11 cellular contexts compared by ENCODE assay signal in genomic region chr6:46876126-46876525, GRCh38. TPM values are rescaled to one million over a fixed set of nuclear protein-coding genes. Genes with fewer than 3 reads are reported as not detected.
DNase-seq lines count a peak whose midpoint lies in the region; ATAC-seq, FAIRE-seq and TF ChIP-seq lines count a peak whose summit lies in the region.
"Had no signal": no experiment of that assay in that cellular context is flagged by ENCODE, and none has a peak within 500 bp of the region (broad histone marks: within the 10 kb centered on the region; RNA-seq: fewer than 3 reads in every experiment).

No MANE protein-coding gene starts in this region.

- POLR2A ChIA-PET in T-cell (lab: Charles Lee) = interaction anchor here in 1 of 2 donors (0.6 kb wide), 1 partner anchor 13 kb away, joined by 3 read pairs; no protein-coding TSS in a partner anchor

- H3K9me3 Mint-ChIP-seq in H9 (no peaks in the 10 kb centered on the region), T-cell (no peaks in the 10 kb centered on the region)
- H3K9me3 Mint-ChIP-seq: activated T-cell treated with anti-CD3 and anti-CD28 coated beads, Interleukin-2, amount 50 U/mL, for 72 hours; nephron progenitor cell had no signal

- H3K56ac ChIP-seq in H9 (ENCODE audit: insufficient read length, low read depth, low read length) = no peak overlapping the region

- no peak overlapping the region for H3T11ph ChIP-seq in H9 (ENCODE audit: low read length)

- no peak overlapping the region for H2BK15ac ChIP-seq in H9 (ENCODE audit: low read depth, low read length)

- no peaks in the 10 kb centered on the region for H4K20me1 ChIP-seq in H9 (ENCODE audit: control insufficient read depth, insufficient read depth, insufficient read length)

- no peak overlapping the region for H3K4me3 Mint-ChIP-seq in H9
- no peak overlapping the region for H3K4me3 Mint-ChIP-seq in T-cell
- H3K4me3 Mint-ChIP-seq: activated T-cell treated with anti-CD3 and anti-CD28 coated beads, Interleukin-2, amount 50 U/mL, for 72 hours; nephron progenitor cell had no signal

- no peak overlapping the region for H2BK120ac ChIP-seq in H9 (ENCODE audit: low read depth, low read length, poor library complexity, severe bottlenecking)

- no peak overlapping the region for H3K27ac ChIP-seq in H9 (ENCODE audit: insufficient read length, low read depth, low read length)
- H3K27ac ChIP-seq in epithelial cell of prostate = peak overlapping the region; percentile 55
- H3K27ac ChIP-seq in pancreas = peak overlapping the region in 2 of 4 donors; percentile 22 to 24

- intact Hi-C loops in pancreas (cut with DNase I) = no loop called here

- H3K79me1 ChIP-seq in H9 (ENCODE audit: insufficient read depth, low read depth, low read length, poor library complexity, severe bottlenecking) = no peaks in the 10 kb centered on the region

- H4K91ac ChIP-seq in H9 (ENCODE audit: insufficient read length, low read depth, low read length) = no peak overlapping the region

- H2BK20ac ChIP-seq in H9 (ENCODE audit: low read depth, low read length, poor library complexity, severe bottlenecking) = no peak overlapping the region

- H3K4me1 Mint-ChIP-seq in H9 = peaks cover 7 to 15% of the 10 kb centered on the region in 2 experiments
- H3K4me1 Mint-ChIP-seq in T-cell = no peaks in the 10 kb centered on the region
- H3K4me1 Mint-ChIP-seq: nephron progenitor cell had no signal

- H3K4me1 ChIP-seq in H9 (ENCODE audit: insufficient read depth, low read length) (0 out of 2 replicates have a peak, but pooled peaks cover 2% of the 10 kb centered on the region), pancreas (peaks cover 0 to 4% (median 0%) of the 10 kb centered on the region in 3 donors)

- no peaks in the 10 kb centered on the region for H3K79me2 ChIP-seq in H9 (ENCODE audit: insufficient read depth, low read length)

- no peak overlapping the region for H3K4ac ChIP-seq in H9 (ENCODE audit: low read depth, low read length)

- no peak for FAIRE-seq in pancreas (lab: Jason Lieb, UNC)

- no peak overlapping the region for H3K23ac ChIP-seq in H9 (ENCODE audit: insufficient read length, low read depth, low read length)

- no peaks in the 10 kb centered on the region for H3K27me3 Mint-ChIP-seq in H9 (ENCODE audit: low read depth)
- H3K27me3 Mint-ChIP-seq in T-cell = peaks cover 2 to 10% of the 10 kb centered on the region in 2 donors

- no peak overlapping the region for H3K14ac ChIP-seq in H9 (ENCODE audit: insufficient read depth, low read length)

- CTCF ChIA-PET in T-cell (lab: Charles Lee) = interaction anchor here in 1 of 2 donors (0.6 kb wide), 1 partner anchor 21 kb away, joined by 3 read pairs; no protein-coding TSS in a partner anchor

- H3K27ac Mint-ChIP-seq in H9 (peak overlapping the region in 2 of 3 experiments; percentile 12 to 55; a peak in 2 of 7 replicates), T-cell (no peak overlapping the region)
- H3K27ac Mint-ChIP-seq: activated T-cell treated with anti-CD3 and anti-CD28 coated beads, Interleukin-2, amount 50 U/mL, for 72 hours; nephron progenitor cell had no signal

- TF ChIP-seq CTCF in H9 (conservative IDR thresholded peaks at IDR 0.05) (no peak), pancreas (IDR thresholded peaks at IDR 0.05) (no peak)

- no peaks in the 10 kb centered on the region for H3K23me2 ChIP-seq in H9 (ENCODE audit: insufficient read length, low read depth, low read length, poor library complexity, severe bottlenecking)

- DNase-seq in H9 = peak; percentile 74
- DNase-seq in NCI-H774 (lab: John Stamatoyannopoulos, UW) = peak; percentile 48
- DNase-seq in epithelial cell of prostate (ENCODE audit: low read depth, low spot score) = peak; percentile 79
- peak in 4 of 6 donors; percentile 30 to 59 (median 42) for DNase-seq in pancreas
- DNase-seq in T-cell = no peak
- DNase-seq in NCI-H2107 (lab: John Stamatoyannopoulos, UW) = no peak
- DNase-seq: activated T-cell treated with anti-CD3 and anti-CD28 coated beads, Interleukin-2, amount 50 U/mL, for 72 hours; erythroblast; nephron progenitor cell had no signal

- no peak overlapping the region for H3K18ac ChIP-seq in H9 (ENCODE audit: insufficient read length, low read depth, low read length)

- H3K4me3 ChIP-seq in pancreas = no peak overlapping the region

- H4K8ac ChIP-seq in H9 (replicated peaks; ENCODE audit: insufficient read length, low read depth, low read length) = no peak overlapping the region

- H3K9me3 ChIP-seq in H9 (ENCODE audit: control insufficient read depth, low read depth, low read length) (no peaks in the 10 kb centered on the region), pancreas (no peaks in the 10 kb centered on the region)

- no peak overlapping the region for H2BK12ac ChIP-seq in H9 (ENCODE audit: insufficient read length, low read depth, low read length)

- no peak overlapping the region for H2AK5ac ChIP-seq in H9 (ENCODE audit: insufficient read length, low read length)

- no peak overlapping the region for H3K4me2 ChIP-seq in H9 (ENCODE audit: insufficient read depth, insufficient read length, low read length)

- peak; percentile 43 to 85 (median 82) for ATAC-seq in pancreas
- ATAC-seq in HG03571 (IDR thresholded peaks at IDR 0.05; ENCODE audit: unreplicated experiment) = no peak
- no peak for ATAC-seq in T-cell (replicated peaks in 1 of 4)
- no peak for ATAC-seq in GM21619 (IDR thresholded peaks at IDR 0.05; ENCODE audit: unreplicated experiment)
- ATAC-seq: activated T-cell treated with anti-CD3 and anti-CD28 coated beads, Interleukin-2, amount 50 U/mL, for 72 hours had no signal

- no peak overlapping the region for H3K9ac ChIP-seq in H9 (ENCODE audit: extremely low read depth, insufficient read length, low read length)

- WGBS in H9 (ENCODE audit: extremely low coverage, insufficient read length, low lambda C conversion rate) = no CpG with 5 or more reads among the region's 4 CpGs
- WGBS in pancreas, 2 donors = 53 to 61% methylated on average over 4 of the region's 4 CpGs

- no peaks in the 10 kb centered on the region for H3K36me3 ChIP-seq in pancreas

- H2AFZ ChIP-seq in H9 (ENCODE audit: low read length) = no peak overlapping the region

- H3K36me3 Mint-ChIP-seq in H9 (ENCODE audit: insufficient read depth in 1 of 3, low read depth in 3 of 3) (no peaks in the 10 kb centered on the region), T-cell (no peaks in the 10 kb centered on the region)

- H4K5ac ChIP-seq in H9 (ENCODE audit: insufficient read length, low read depth, low read length) = no peak overlapping the region

- H2BK5ac ChIP-seq in H9 (ENCODE audit: insufficient read length, low read length) = no peak overlapping the region

- H3K27me3 ChIP-seq in H9 (ENCODE audit: insufficient read depth, low read length) (no peaks in the 10 kb centered on the region), pancreas (no peaks in the 10 kb centered on the region)

RNA-seq across cellular contexts. Expression of gene ADGRF5, which starts 45.6 kb away (rescaled TPM):
- total RNA-seq in H9 (2021) = not detected in 2 replicates
- 1 to 10 TPM; 2.2 to 6.6 (median 4.0) TPM for total RNA-seq in pancreas
- polyA plus RNA-seq in pancreas = 1 to 10 TPM; 2.6 to 7.6 TPM
- total RNA-seq in T-cell = under 1 TPM in 3 of 5 donors, not detected in 2; 0.07 to 0.32 (median 0.22) TPM
- total RNA-seq: activated T-cell treated with anti-CD3 and anti-CD28 coated beads, Interleukin-2, amount 50 U/mL, for 72 hours had no signal

Comparison
In these comparisons a context has a peak if more than half of its experiments do, and no peak if none do; other contexts are left out.
1. DNase-seq: peak in H9 (single experiment), NCI-H774 (single experiment), epithelial cell of prostate (single experiment) and pancreas (4 of 6); none in T-cell (0 of 34) and NCI-H2107 (single experiment).
2. H3K27ac Mint-ChIP-seq: peak in H9 (2 of 3); none in T-cell (0 of 2).
3. ATAC-seq: peak in pancreas (4 of 4); none in HG03571 (single experiment), T-cell (0 of 4) and GM21619 (single experiment).